14 cellular contexts compared by ENCODE assay signal in the genomic region with DNA sequence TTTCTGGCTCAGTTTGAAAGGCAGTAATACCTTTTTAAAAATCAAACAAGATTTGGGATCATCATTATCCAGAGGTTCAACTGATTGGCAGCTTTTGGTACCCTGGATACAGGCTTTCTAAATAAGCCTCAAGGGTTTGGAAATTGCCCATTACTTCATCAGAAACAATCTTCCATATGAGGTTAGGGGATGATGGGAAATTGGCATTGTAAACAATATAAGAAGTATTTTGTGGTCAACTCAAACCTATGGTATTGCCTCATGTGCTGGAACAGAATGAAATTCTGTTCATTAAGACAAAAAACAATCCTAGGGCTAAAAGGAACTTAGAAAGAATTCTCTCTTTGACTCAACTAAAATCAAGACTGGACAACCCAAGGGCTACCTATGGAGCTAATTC.
DNase-seq lines count a peak whose midpoint lies in the region; TF ChIP-seq lines count a peak whose summit lies in the region.
"Had no signal": no experiment of that assay in that cellular context is flagged by ENCODE, and none has a peak within 500 bp of the region (broad histone marks: within the 10 kb centered on the region; RNA-seq: fewer than 3 reads in every experiment).

No MANE protein-coding gene starts in this region.

- H3K4me3 ChIP-seq in fibroblast of the aortic adventitia (ENCODE audit: low read depth, low read length): no peak overlapping the region

- peak; percentile 42 for DNase-seq in amniotic epithelial cell (ENCODE audit: low read depth)
- peak; percentile 69 for DNase-seq in fibroblast of gingiva (ENCODE audit: low read depth)
- DNase-seq in fibroblast of the aortic adventitia (ENCODE audit: low read depth): peak; percentile 32
- DNase-seq in NCI-H748 treated with DMSO at 0.1 percent for 48 hours (lab: John Stamatoyannopoulos, UW): no peak
- DNase-seq in CD1c-positive myeloid dendritic cell (ENCODE audit: extremely low spot score): no peak
- DNase-seq in substantia nigra (lab: John Stamatoyannopoulos, UW): no peak
- DNase-seq: BE2C; C1 segment of cervical spinal cord; Caco-2; CD4-positive, alpha-beta T cell; GOT3; H7; HFFc6 had no signal

- no peak for TF ChIP-seq CTCF in fibroblast of the aortic adventitia (IDR thresholded peaks at IDR 0.05; ENCODE audit: insufficient read depth, low read length)

- no peak overlapping the region for H3K27ac ChIP-seq in substantia nigra (ENCODE audit: low read depth, low read length, poor library complexity, severe bottlenecking)
- H3K27ac ChIP-seq: HL-60 had no signal

Comparison
In these comparisons a context has a peak if more than half of its experiments do, and no peak if none do; other contexts are left out.
1. DNase-seq: peak in amniotic epithelial cell (single experiment), fibroblast of gingiva (single experiment) and fibroblast of the aortic adventitia (single experiment); none in NCI-H748 treated with DMSO at 0.1 percent for 48 hours (single experiment), CD1c-positive myeloid dendritic cell (single experiment) and substantia nigra (0 of 49).